ENCODE assay signal across 27 cellular contexts in the genomic region with DNA sequence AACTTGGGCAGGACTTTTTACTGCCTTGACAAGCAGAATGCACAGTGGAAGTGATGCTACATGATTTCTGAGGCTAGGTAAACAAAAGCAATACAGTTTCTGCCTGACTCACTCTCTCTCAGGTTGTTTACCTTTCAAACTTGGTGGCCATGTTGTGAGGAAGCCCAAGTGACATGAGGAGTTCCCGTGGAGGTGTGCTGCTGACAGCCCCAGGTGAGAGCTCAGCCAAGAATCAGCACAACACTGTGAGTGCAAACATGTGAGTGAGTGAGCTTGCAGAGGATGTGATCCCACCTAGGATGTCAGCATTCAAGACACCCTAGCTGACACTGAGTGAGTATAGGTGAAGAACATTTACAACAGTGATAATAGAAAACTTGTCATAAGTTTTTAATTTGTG.
DNase-seq lines count a peak whose midpoint lies in the region; ATAC-seq, FAIRE-seq and TF ChIP-seq lines count a peak whose summit lies in the region.
"Had no signal": no experiment of that assay in that cellular context is flagged by ENCODE, and none has a peak within 500 bp of the region (broad histone marks: within the 10 kb centered on the region; RNA-seq: fewer than 3 reads in every experiment).

No MANE protein-coding gene starts in this region.

- 0% methylated on average over 1 of the region's 1 CpG for WGBS in GM12878 (ENCODE audit: insufficient coverage, insufficient replicate concordance, low lambda C conversion rate, missing lambda C conversion rate)
- WGBS in H1 (ENCODE audit: extremely low coverage in 1 of 2, insufficient coverage in 1 of 2, insufficient read length in 1 of 2, insufficient replicate concordance in 2 of 2, low coverage in 1 of 2, low lambda C conversion rate in 2 of 2, missing lambda C conversion rate in 1 of 2), 2 experiments, result 85% methylated on average over 1 of the region's 1 CpG; no CpG with 5 or more reads in 1 of the 2 experiments

- BruUV-seq in HCT116 (replicated peaks; lab: Mats Ljungman, UMichigan) (no TSS peak), GM12878 (replicated peaks; lab: Mats Ljungman, UMichigan) (no TSS peak)

- H4K20me1 ChIP-seq in HCT116 (ENCODE audit: insufficient read depth) (no peaks in the 10 kb centered on the region), GM12878 (ENCODE audit: control insufficient read depth, insufficient read depth) (no peaks in the 10 kb centered on the region), H1 (replicated peaks in 1 of 2; ENCODE audit: control insufficient read depth in 1 of 2, insufficient read depth in 2 of 2, low read length in 2 of 2) (no peaks in the 10 kb centered on the region)
- H4K20me1 ChIP-seq: BLaER1 had no signal

- no peak for FAIRE-seq in GM12878 (lab: Jason Lieb, UNC)
- no peak for FAIRE-seq in H1 (lab: Jason Lieb, UNC)
- FAIRE-seq: A204.1, GM12891, GM19239 had no signal

- DNase-seq in HCT116 (ENCODE audit: low read depth, low spot score) (no peak), GM12878 (ENCODE audit: low read depth, low spot score) (no peak), H1 (ENCODE audit: low read depth in 1 of 2, low spot score in 2 of 2) (no peak), NCI-H1694 treated with DMSO at 0.1 percent for 48 hours (lab: John Stamatoyannopoulos, UW) (no peak), NCI-H526 (lab: John Stamatoyannopoulos, UW) (no peak)
- DNase-seq in activated CD4-positive, alpha-beta T cell treated with anti-CD3 and anti-CD28 coated beads, Interleukin-2, amount 10 ng/mL, durations not matched to agents 7 days and 5 days, result no peak
- DNase-seq: 8988T; ACHN; BE2C; C1 segment of cervical spinal cord; CD4-positive, alpha-beta memory T cell; CD4-positive, CD25-positive, alpha-beta regulatory T cell; CD8-positive, alpha-beta memory T cell; COR-L47; DMS 273 treated with DMSO at 0.1 percent for 48 hours; DMS153; DMS79; DND-41; EL; GDM1 had no signal

- H4K5ac ChIP-seq in H1 (ENCODE audit: insufficient read length, low read depth, low read length), result no peak overlapping the region

- POLR2A ChIA-PET in HCT116 (lab: Charles Lee) (no interaction called here), HEK293 (lab: Yijun Ruan, JAX) (no interaction called here), GM12878 (lab: Charles Lee) (no interaction called here), H1 (lab: Charles Lee; ENCODE audit: partially characterized antibody) (no interaction called here)
- POLR2A ChIA-PET in activated CD4-positive, alpha-beta T cell treated with anti-CD3 and anti-CD28 coated beads, Interleukin-2, amount 10 ng/mL, durations not matched to agents 7 days and 5 days (lab: Charles Lee), result no interaction called here

- H3K27ac Mint-ChIP-seq in activated CD4-positive, alpha-beta T cell treated with anti-CD3 and anti-CD28 coated beads, Interleukin-2, amount 10 ng/mL, durations not matched to agents 7 days and 5 days, result no peak overlapping the region
- H3K27ac Mint-ChIP-seq: CD14-positive monocyte; CD4-positive, alpha-beta memory T cell; CD4-positive, CD25-positive, alpha-beta regulatory T cell; CD8-positive, alpha-beta memory T cell had no signal

- H3K4me2 ChIP-seq in HCT116 (ENCODE audit: low read length) (no peak overlapping the region), GM12878 (ENCODE audit: control insufficient read depth, insufficient read depth) (no peak overlapping the region), H1 (ENCODE audit: insufficient read depth in 1 of 2, low read depth in 2 of 2, low read length in 2 of 2) (no peak overlapping the region)
- H3K4me2 ChIP-seq: BLaER1 had no signal

- H3K9me3 ChIP-seq in HCT116 (ENCODE audit: control insufficient read depth in 1 of 2, insufficient read depth in 1 of 2, low read depth in 1 of 2, low read length in 2 of 2) (peaks cover 0 to 15% of the 10 kb centered on the region in 2 experiments; a peak in 1 of 4 replicates), HEK293 (ENCODE audit: control insufficient read depth, insufficient read depth, low read depth, low read length) (no peaks in the 10 kb centered on the region), GM12878 (replicated peaks; ENCODE audit: control insufficient read depth, insufficient read depth, low read length) (no peaks in the 10 kb centered on the region), H1 (ENCODE audit: insufficient read depth in 2 of 2, low read depth in 1 of 2, low read length in 1 of 2) (peaks cover 0 to 5% of the 10 kb centered on the region in 2 experiments; a peak in 1 of 4 replicates)
- H3K9me3 ChIP-seq: BE2C, BLaER1 had no signal

- no peaks in the 10 kb centered on the region for H3K79me1 ChIP-seq in H1 (ENCODE audit: low read depth, low read length)

- RAD21 ChIA-PET in HCT116 (lab: Charles Lee; ENCODE audit: low non-redundant PET in 1 of 2, low total read pairs in 2 of 2, uncharacterized antibody in 2 of 2, unreplicated experiment in 2 of 2) (no interaction called here), GM12878 (lab: Charles Lee; ENCODE audit: unreplicated experiment) (no interaction called here)

- peaks cover 15% of the 10 kb centered on the region for H3K27me3 ChIP-seq in HCT116 (ENCODE audit: insufficient read depth, low read length)
- H3K27me3 ChIP-seq in GM12878 (replicated peaks in 1 of 2; ENCODE audit: control insufficient read depth in 2 of 2, insufficient read depth in 2 of 2, low read length in 1 of 2), result no peaks in the 10 kb centered on the region; a peak in 1 of 4 replicates
- no peaks in the 10 kb centered on the region for H3K27me3 ChIP-seq in H1 (replicated peaks in 1 of 4; ENCODE audit: control insufficient read depth in 3 of 4, extremely low read depth in 1 of 4, insufficient read depth in 3 of 4, low read length in 3 of 4)
- H3K27me3 ChIP-seq: BLaER1 had no signal

- no peaks in the 10 kb centered on the region for H3K23me2 ChIP-seq in H1 (ENCODE audit: low read depth, low read length)

- H3K18ac ChIP-seq in H1 (ENCODE audit: extremely low read depth, low read length), result no peak overlapping the region

- no peak overlapping the region for H4K91ac ChIP-seq in H1 (replicated peaks; ENCODE audit: insufficient read length, low read length)

- no peak overlapping the region for H3K56ac ChIP-seq in H1 (replicated peaks; ENCODE audit: insufficient read length, low read depth, low read length)

- no peak overlapping the region for H2BK20ac ChIP-seq in H1 (ENCODE audit: low read length)

- no peaks in the 10 kb centered on the region for H3K9me2 ChIP-seq in HCT116 (ENCODE audit: insufficient read depth)

- no peaks in the 10 kb centered on the region for H3K4me1 Mint-ChIP-seq in activated CD4-positive, alpha-beta T cell treated with anti-CD3 and anti-CD28 coated beads, Interleukin-2, amount 10 ng/mL, durations not matched to agents 7 days and 5 days
- H3K4me1 Mint-ChIP-seq: CD14-positive monocyte; CD4-positive, CD25-positive, alpha-beta regulatory T cell; CD8-positive, alpha-beta memory T cell had no signal

- no peak for TF ChIP-seq CTCF in HCT116 (IDR thresholded peaks at IDR 0.05 in 2 of 3, conservative IDR thresholded peaks at IDR 0.05 in 1 of 3; ENCODE audit: borderline replicate concordance in 1 of 3, insufficient read depth in 1 of 3, low read depth in 2 of 3, low read length in 2 of 3)
- TF ChIP-seq CTCF in HEK293 (tag by site-specific recombination; IDR thresholded peaks at IDR 0.05), result no peak
- no peak for TF ChIP-seq CTCF in GM12878 (IDR thresholded peaks at IDR 0.05 in 2 of 3, conservative IDR thresholded peaks at IDR 0.05 in 1 of 3; ENCODE audit: control insufficient read depth in 2 of 3, extremely low read depth in 1 of 3, insufficient read depth in 1 of 3, low read depth in 3 of 3, low read length in 3 of 3)
- TF ChIP-seq CTCF in H1 (IDR thresholded peaks at IDR 0.05; ENCODE audit: control extremely low read depth in 1 of 3, insufficient read depth in 1 of 3, low read depth in 1 of 3, low read length in 3 of 3), result no peak

- no peak overlapping the region for H2BK5ac ChIP-seq in H1 (ENCODE audit: low read depth, low read length)

- intact Hi-C loops in HCT116 (cut with micrococcal nuclease), result no loop called here
- intact Hi-C loops in GM12878 (cut with micrococcal nuclease; ENCODE audit: unreplicated experiment), result no loop called here

- no peak overlapping the region for H2BK15ac ChIP-seq in H1 (ENCODE audit: low read length)

- SMC1A ChIA-PET in GM12878 (lab: Charles Lee; ENCODE audit: uncharacterized antibody, unreplicated experiment), result no interaction called here

- CTCF ChIA-PET in HCT116 (lab: Charles Lee) (no interaction called here), HEK293 (lab: Yijun Ruan, JAX) (interaction anchor here (0.6 to 1.0 kb wide), 2 partner anchors 31 to 500 kb away, joined by 3 read pairs; no protein-coding TSS in a partner anchor), GM12878 (lab: Yijun Ruan, JAX) (no interaction called here), H1 (lab: Charles Lee; ENCODE audit: partially characterized antibody) (interaction anchor here (0.9 to 2.7 kb wide), 3 partner anchors 31 to 41 kb away, joined by 3 to 9 read pairs (median 4); no protein-coding TSS in a partner anchor)
- CTCF ChIA-PET in activated CD4-positive, alpha-beta T cell treated with anti-CD3 and anti-CD28 coated beads, Interleukin-2, amount 10 ng/mL, durations not matched to agents 7 days and 5 days (lab: Charles Lee), result interaction anchor here (1.0 kb wide), 1 partner anchor 326 kb away, joined by 3 read pairs; no protein-coding TSS in a partner anchor

- H3K36me3 ChIP-seq in HCT116 (ENCODE audit: control insufficient read depth in 1 of 2, insufficient read depth in 2 of 2, low read length in 2 of 2), result no peaks in the 10 kb centered on the region
- H3K36me3 ChIP-seq in HEK293 (ENCODE audit: control insufficient read depth in 2 of 2, insufficient read depth in 1 of 2, low read length in 2 of 2), result no peaks in the 10 kb centered on the region
- H3K36me3 ChIP-seq in GM12878 (ENCODE audit: control insufficient read depth in 2 of 2, insufficient read depth in 2 of 2, low read length in 1 of 2), result no peaks in the 10 kb centered on the region
- H3K36me3 ChIP-seq in H1 (ENCODE audit: control insufficient read depth in 2 of 4, insufficient read depth in 4 of 4, low read length in 3 of 4), result no peaks in the 10 kb centered on the region
- H3K36me3 ChIP-seq: BE2C, BLaER1 had no signal

- no peaks in the 10 kb centered on the region for H3K4me1 ChIP-seq in HCT116 (ENCODE audit: control insufficient read depth in 1 of 2, insufficient read depth in 2 of 2, low read length in 2 of 2)
- no peaks in the 10 kb centered on the region for H3K4me1 ChIP-seq in HEK293 (ENCODE audit: control insufficient read depth, insufficient read depth, low read length)
- H3K4me1 ChIP-seq in GM12878 (ENCODE audit: control insufficient read depth, insufficient read depth, low read length), result no peaks in the 10 kb centered on the region
- peaks cover 0 to 3% (median 1%) of the 10 kb centered on the region in 4 experiments; a peak in 1 of 7 replicates for H3K4me1 ChIP-seq in H1 (replicated peaks in 1 of 4; ENCODE audit: control insufficient read depth in 3 of 4, insufficient read depth in 4 of 4, low read length in 3 of 4)
- H3K4me1 ChIP-seq: BE2C, BLaER1 had no signal

- H2AK5ac ChIP-seq in H1 (ENCODE audit: low read depth, low read length), result no peak overlapping the region

- H3K27ac ChIP-seq in HCT116 (ENCODE audit: low read depth, low read length) (no peak overlapping the region), HEK293 (ENCODE audit: extremely low read depth, low read depth, low read length) (no peak overlapping the region), GM12878 (ENCODE audit: control insufficient read depth, insufficient read depth) (no peak overlapping the region), H1 (ENCODE audit: low read depth, low read length) (no peak overlapping the region)
- H3K27ac ChIP-seq: BLaER1 had no signal

- TF ChIP-seq RAD21 in HCT116 (IDR thresholded peaks at IDR 0.05; ENCODE audit: low read depth), result no peak
- TF ChIP-seq RAD21 in GM12878 (IDR thresholded peaks at IDR 0.05; ENCODE audit: insufficient read depth, low read depth, low read length), result no peak
- TF ChIP-seq RAD21 in H1 (IDR thresholded peaks at IDR 0.05 in 1 of 2, conservative IDR thresholded peaks at IDR 0.05 in 1 of 2; ENCODE audit: low read depth in 2 of 2, low read length in 2 of 2), result no peak

- in situ Hi-C loops in GM12878 (cut with MboI), result no loop called here

- TF ChIP-seq POLR2A in HCT116 (IDR thresholded peaks at IDR 0.05; ENCODE audit: borderline replicate concordance, extremely low read depth, insufficient read depth, insufficient read length), result no peak
- no peak for TF ChIP-seq POLR2A in GM12878 (IDR thresholded peaks at IDR 0.05; ENCODE audit: low read depth, low read length)
- TF ChIP-seq POLR2A in H1 (IDR thresholded peaks at IDR 0.05; ENCODE audit: control extremely low read depth in 1 of 2, low read depth in 2 of 2, low read length in 2 of 2), result no peak

- H3K79me2 ChIP-seq in HCT116 (ENCODE audit: insufficient read depth, low read length), result no peaks in the 10 kb centered on the region
- no peaks in the 10 kb centered on the region for H3K79me2 ChIP-seq in GM12878 (ENCODE audit: control insufficient read depth, insufficient read depth, low read length)
- no peaks in the 10 kb centered on the region for H3K79me2 ChIP-seq in H1 (ENCODE audit: control insufficient read depth in 1 of 2, insufficient read depth in 2 of 2, low read length in 2 of 2)

- H3K23ac ChIP-seq in H1 (ENCODE audit: insufficient read length), result no peak overlapping the region

- H3K4me3 Mint-ChIP-seq in activated CD4-positive, alpha-beta T cell treated with anti-CD3 and anti-CD28 coated beads, Interleukin-2, amount 10 ng/mL, durations not matched to agents 7 days and 5 days, result no peak overlapping the region
- H3K4me3 Mint-ChIP-seq: CD14-positive monocyte; CD4-positive, alpha-beta memory T cell; CD4-positive, CD25-positive, alpha-beta regulatory T cell; CD8-positive, alpha-beta memory T cell had no signal

- no peak overlapping the region for H2BK120ac ChIP-seq in H1 (replicated peaks; ENCODE audit: low read depth, low read length)

- H3K36me3 Mint-ChIP-seq in activated CD4-positive, alpha-beta T cell treated with anti-CD3 and anti-CD28 coated beads, Interleukin-2, amount 10 ng/mL, durations not matched to agents 7 days and 5 days (ENCODE audit: low read depth), result no peaks in the 10 kb centered on the region
- H3K36me3 Mint-ChIP-seq: CD14-positive monocyte; CD4-positive, alpha-beta memory T cell; CD4-positive, CD25-positive, alpha-beta regulatory T cell had no signal

- H2AFZ ChIP-seq in HCT116 (ENCODE audit: low read depth, low read length, poor library complexity, severe bottlenecking) (no peak overlapping the region), GM12878 (ENCODE audit: control insufficient read depth, low read depth, low read length) (no peak overlapping the region), H1 (ENCODE audit: low read length) (no peak overlapping the region)

- H3K4me3 ChIP-seq in HCT116 (replicated peaks in 1 of 2; ENCODE audit: low read depth in 1 of 2, low read length in 2 of 2) (no peak overlapping the region), HEK293 (ENCODE audit: low read depth, low read length) (no peak overlapping the region), GM12878 (no peak overlapping the region), H1 (ENCODE audit: extremely low read depth in 1 of 4, insufficient read depth in 2 of 4, low read depth in 3 of 4, low read length in 4 of 4) (no peak overlapping the region)
- H3K4me3 ChIP-seq: BLaER1 had no signal

- peaks cover 8% of the 10 kb centered on the region for H3K9me3 Mint-ChIP-seq in activated CD4-positive, alpha-beta T cell treated with anti-CD3 and anti-CD28 coated beads, Interleukin-2, amount 10 ng/mL, durations not matched to agents 7 days and 5 days

- no peak for ATAC-seq in HCT116
- ATAC-seq in GM12878, result no peak
- no peak for ATAC-seq in HG03354 (IDR thresholded peaks at IDR 0.05; ENCODE audit: poor library complexity, severe bottlenecking, unreplicated experiment)

- TF ChIP-seq EP300 in GM12878 (IDR thresholded peaks at IDR 0.05; ENCODE audit: borderline replicate concordance in 1 of 2, control insufficient read depth in 1 of 2, low read depth in 2 of 2, low read length in 2 of 2) (no peak), H1 (IDR thresholded peaks at IDR 0.05; ENCODE audit: borderline replicate concordance in 1 of 2, low read depth in 2 of 2, low read length in 2 of 2) (no peak)

- no peak overlapping the region for H2BK12ac ChIP-seq in H1 (ENCODE audit: low read depth, low read length)

- no peak overlapping the region for H4K8ac ChIP-seq in H1 (ENCODE audit: extremely low read depth, insufficient read depth, low read length)

- peaks cover 27% of the 10 kb centered on the region for H3K27me3 Mint-ChIP-seq in activated CD4-positive, alpha-beta T cell treated with anti-CD3 and anti-CD28 coated beads, Interleukin-2, amount 10 ng/mL, durations not matched to agents 7 days and 5 days

- H3K14ac ChIP-seq in H1 (ENCODE audit: insufficient read length), result no peak overlapping the region

- no peak overlapping the region for H3K4ac ChIP-seq in H1 (replicated peaks; ENCODE audit: insufficient read length, low read depth, low read length)

- H3K9ac ChIP-seq in HCT116 (ENCODE audit: low read length) (no peak overlapping the region), GM12878 (ENCODE audit: control insufficient read depth, insufficient read depth, low read length) (no peak overlapping the region), H1 (replicated peaks in 1 of 4; ENCODE audit: extremely low read depth in 1 of 4, low read depth in 3 of 4, low read length in 3 of 4) (no peak overlapping the region)
- H3K9ac ChIP-seq: BLaER1 had no signal

Comparison
In these comparisons a context has a peak if more than half of its experiments do, and no peak if none do; other contexts are left out.
1. CTCF ChIA-PET loops: an anchor here in HEK293 (0.6 to 1.0 kb wide), H1 (0.9 to 2.7 kb wide) and activated CD4-positive, alpha-beta T cell treated with anti-CD3 and anti-CD28 coated beads, Interleukin-2, amount 10 ng/mL, durations not matched to agents 7 days and 5 days (1.0 kb wide); none called in HCT116 and GM12878.